In genomic region chr15:35349916-35350315, GRCh38 we compare ENCODE assay signal across 24 cellular contexts.
DNase-seq lines count a peak whose midpoint lies in the region; ATAC-seq and TF ChIP-seq lines count a peak whose summit lies in the region.
"Had no signal": no experiment of that assay in that cellular context is flagged by ENCODE, and none has a peak within 500 bp of the region (broad histone marks: within the 10 kb centered on the region; RNA-seq: fewer than 3 reads in every experiment).

No MANE protein-coding gene starts in this region.

- H3K36me3 Mint-ChIP-seq in HFFc6 (ENCODE audit: low read depth) (no peaks in the 10 kb centered on the region), mesothelial cell of epicardium (peaks cover 9% of the 10 kb centered on the region)
- H3K36me3 Mint-ChIP-seq: CD4-positive, CD25-positive, alpha-beta regulatory T cell had no signal

- H3K4me3 ChIP-seq in RWPE2 (ENCODE audit: severe bottlenecking): no peak overlapping the region
- no peak overlapping the region for H3K4me3 ChIP-seq in fibroblast of villous mesenchyme (ENCODE audit: low read depth, low read length)
- H3K4me3 ChIP-seq: GM23248, HAP-1 had no signal

- H3K27me3 ChIP-seq in RWPE2 (ENCODE audit: insufficient read depth, poor library complexity, severe bottlenecking): no peaks in the 10 kb centered on the region

- H3K27ac Mint-ChIP-seq in HFFc6 (no peak overlapping the region), mesothelial cell of epicardium (no peak overlapping the region)
- H3K27ac Mint-ChIP-seq: B cell; CD4-positive, CD25-positive, alpha-beta regulatory T cell had no signal

- H3K4me1 Mint-ChIP-seq in HFFc6 (ENCODE audit: low read depth): peaks cover 12% of the 10 kb centered on the region
- H3K4me1 Mint-ChIP-seq in mesothelial cell of epicardium: peaks cover 2% of the 10 kb centered on the region
- H3K4me1 Mint-ChIP-seq: B cell; CD4-positive, CD25-positive, alpha-beta regulatory T cell had no signal

- TF ChIP-seq CTCF in HFFc6 (IDR thresholded peaks at IDR 0.05) (no peak), RWPE2 (IDR thresholded peaks at IDR 0.05; ENCODE audit: poor library complexity, severe bottlenecking) (no peak), fibroblast of villous mesenchyme (IDR thresholded peaks at IDR 0.05; ENCODE audit: insufficient read depth, low read depth, low read length) (no peak), mesothelial cell of epicardium (IDR thresholded peaks at IDR 0.05; ENCODE audit: unreplicated experiment) (no peak)

- H3K4me3 Mint-ChIP-seq in HFFc6 (no peak overlapping the region), mesothelial cell of epicardium (no peak overlapping the region)
- H3K4me3 Mint-ChIP-seq: B cell; CD4-positive, CD25-positive, alpha-beta regulatory T cell had no signal

- ATAC-seq in RWPE2 (ENCODE audit: low read depth) (peak; percentile 91), GM21515 (IDR thresholded peaks at IDR 0.05; ENCODE audit: unreplicated experiment) (no peak), GM19463 (IDR thresholded peaks at IDR 0.05; ENCODE audit: unreplicated experiment) (no peak)

- H3K9me3 ChIP-seq in RWPE2 (ENCODE audit: severe bottlenecking): no peaks in the 10 kb centered on the region

- DNase-seq in AG08395 (ENCODE audit: low spot score) (peak; percentile 20), HFFc6 (peak; percentile 16), RWPE2 (ENCODE audit: low spot score) (no peak), fibroblast of villous mesenchyme (ENCODE audit: low read depth) (peak; percentile 14), GM19240 (ENCODE audit: insufficient read length, low spot score) (no peak), mesothelial cell of epicardium (ENCODE audit: low spot score in 2 of 2, unreplicated experiment in 2 of 2) (no peak)
- DNase-seq: 8988T; CD4-positive, CD25-positive, alpha-beta regulatory T cell; COR-L47; DMS79; GM23248; KG1; MV-4-11; NCI-H1105 treated with DMSO at 0.1 percent for 48 hours; NCI-H2081; NCI-H446 treated with DMSO at 0.1 percent for 48 hours; NCI-H526 treated with DMSO at 0.1 percent for 48 hours; OCI-M1; SHP77 had no signal

- H3K27ac ChIP-seq in RWPE2 (ENCODE audit: poor library complexity, severe bottlenecking): peak overlapping the region; percentile 46
- H3K27ac ChIP-seq: GM23248, HL-60 had no signal

- H3K9me3 Mint-ChIP-seq in HFFc6 (peaks cover 3% of the 10 kb centered on the region; the same call in 1 of the 2 replicates), mesothelial cell of epicardium (peaks cover 46% of the 10 kb centered on the region)

- H3K4me1 ChIP-seq in RWPE2 (ENCODE audit: insufficient read depth, poor library complexity, severe bottlenecking): peaks cover 15% of the 10 kb centered on the region
- H3K4me1 ChIP-seq: HAP-1 had no signal

- H3K27me3 Mint-ChIP-seq in HFFc6 (ENCODE audit: insufficient read depth): peaks cover 2% of the 10 kb centered on the region; the same call in 1 of the 2 replicates
- no peaks in the 10 kb centered on the region for H3K27me3 Mint-ChIP-seq in mesothelial cell of epicardium (ENCODE audit: low read depth)
- H3K27me3 Mint-ChIP-seq: B cell; CD4-positive, CD25-positive, alpha-beta regulatory T cell had no signal

- no peaks in the 10 kb centered on the region for H3K36me3 ChIP-seq in RWPE2 (ENCODE audit: low read depth)
- H3K36me3 ChIP-seq: HAP-1 had no signal

Comparison
In these comparisons a context has a peak if more than half of its experiments do, and no peak if none do; other contexts are left out.
1. DNase-seq: peak in AG08395 (single experiment), HFFc6 (single experiment) and fibroblast of villous mesenchyme (single experiment); none in RWPE2 (single experiment), GM19240 (single experiment) and mesothelial cell of epicardium (0 of 2).